In genomic region chr4:168076989-168077725, GRCh38 we compare ENCODE assay signal across 8 cellular contexts. TPM values are rescaled to one million over a fixed set of nuclear protein-coding genes. Genes with fewer than 3 reads are reported as not detected.
A peak's percentile ranks its signal among the peaks of the same experiment; 100 is the strongest.
DNase-seq lines count a peak whose midpoint lies in the region; ATAC-seq, FAIRE-seq and TF ChIP-seq lines count a peak whose summit lies in the region.

No MANE protein-coding gene starts in this region.

- H4K20me1 ChIP-seq in neural cell (ENCODE audit: insufficient read depth): no peaks in the 10 kb centered on the region

- H3K4me2 ChIP-seq in neural cell (ENCODE audit: low read length): no peak overlapping the region

- H3K27ac Mint-ChIP-seq in CD14-positive monocyte: no peak overlapping the region

- 15% methylated on average over 2 of the region's 2 CpGs for WGBS in esophagus squamous epithelium, 2 donors

- TF ChIP-seq CTCF in CD14-positive monocyte (IDR thresholded peaks at IDR 0.05) (peak; percentile 77), esophagus squamous epithelium (IDR thresholded peaks at IDR 0.05) (peak; percentile 39 to 80 (median 68)), neural cell (IDR thresholded peaks at IDR 0.05; ENCODE audit: poor library complexity, severe bottlenecking) (peak; percentile 90)

- H3K4me3 ChIP-seq in esophagus squamous epithelium (no peak overlapping the region), neural cell (ENCODE audit: low read length) (no peak overlapping the region)

- H3K36me3 Mint-ChIP-seq in CD14-positive monocyte: no peaks in the 10 kb centered on the region

- ATAC-seq in GM18861 (IDR thresholded peaks at IDR 0.05; ENCODE audit: unreplicated experiment): peak; percentile 90
- peak; percentile 91 for ATAC-seq in HG02973 (IDR thresholded peaks at IDR 0.05; ENCODE audit: unreplicated experiment)

- H3K27me3 Mint-ChIP-seq in CD14-positive monocyte (ENCODE audit: low read depth in 3 of 3): peaks cover 0 to under 1% (median 0%) of the 10 kb centered on the region in 3 donors

- no peaks in the 10 kb centered on the region for H3K79me2 ChIP-seq in neural cell (replicated peaks; ENCODE audit: insufficient read depth, low read length)

- no peak for DNase-seq in CD14-positive monocyte (ENCODE audit: low spot score)
- peak; percentile 30 for DNase-seq in NCI-H1694 treated with DMSO at 0.1 percent for 48 hours (lab: John Stamatoyannopoulos, UW)
- peak; percentile 68 for DNase-seq in activated CD4-positive, alpha-beta T cell treated with anti-CD3 and anti-CD28 coated beads for 48 hours
- no peak for DNase-seq in esophagus squamous epithelium (lab: John Stamatoyannopoulos, UW)
- no peak for DNase-seq in GM12892 (ENCODE audit: insufficient read length)

- intact Hi-C loops in CD14-positive monocyte (cut with micrococcal nuclease) (loop anchor here (5.0 to 10.0 kb wide), 2 partner anchors 1052 to 1055 kb away; no protein-coding TSS in a partner anchor), esophagus squamous epithelium (cut with DNase I) (no loop called here)

- H3K4me1 ChIP-seq in esophagus squamous epithelium: no peaks in the 10 kb centered on the region

- TF ChIP-seq POLR2A in esophagus squamous epithelium (IDR thresholded peaks at IDR 0.05) (no peak), GM12892 (IDR thresholded peaks at IDR 0.05; ENCODE audit: low read depth, low read length) (no peak)

- no peak overlapping the region for H2AFZ ChIP-seq in neural cell (ENCODE audit: low read depth, low read length)

- no peaks in the 10 kb centered on the region for H3K9me3 ChIP-seq in esophagus squamous epithelium
- no peaks in the 10 kb centered on the region for H3K9me3 ChIP-seq in neural cell (ENCODE audit: low read length)

- peak; percentile 92 for TF ChIP-seq RAD21 in neural cell (conservative IDR thresholded peaks at IDR 0.05)

- H3K27ac ChIP-seq in esophagus squamous epithelium (no peak overlapping the region), neural cell (ENCODE audit: low read length) (no peak overlapping the region)

- H3K9me3 Mint-ChIP-seq in CD14-positive monocyte: no peaks in the 10 kb centered on the region

- no peak overlapping the region for H3K4me3 Mint-ChIP-seq in CD14-positive monocyte

- no peaks in the 10 kb centered on the region for H3K36me3 ChIP-seq in esophagus squamous epithelium
- no peaks in the 10 kb centered on the region for H3K36me3 ChIP-seq in neural cell (ENCODE audit: insufficient read depth, low read length)

- H3K27me3 ChIP-seq in esophagus squamous epithelium (no peaks in the 10 kb centered on the region), neural cell (ENCODE audit: insufficient read depth, low read depth, low read length) (no peaks in the 10 kb centered on the region)

- no peaks in the 10 kb centered on the region for H3K9me2 ChIP-seq in neural cell (ENCODE audit: insufficient read depth, low read length)

- H3K4me1 Mint-ChIP-seq in CD14-positive monocyte: no peaks in the 10 kb centered on the region

- TF ChIP-seq EP300 in neural cell (conservative IDR thresholded peaks at IDR 0.05; ENCODE audit: poor library complexity, severe bottlenecking): no peak

- H3K9ac ChIP-seq in neural cell (ENCODE audit: low read length): no peak overlapping the region

- H3F3A ChIP-seq in neural cell (ENCODE audit: insufficient read depth, low read length, poor library complexity, severe bottlenecking): no peaks in the 10 kb centered on the region

- FAIRE-seq in GM12892 (lab: Jason Lieb, UNC): no peak

TF ChIP-seq in neural cell, 6 proteins besides CTCF, POLR2A, EP300 and RAD21:
- TF ChIP-seq REST (IDR thresholded peaks at IDR 0.05; ENCODE audit: borderline replicate concordance): no peak
- TF ChIP-seq SMC3 (conservative IDR thresholded peaks at IDR 0.05; ENCODE audit: poor library complexity): peak; percentile 88
- no peak for TF ChIP-seq POLR2AphosphoS5 (IDR thresholded peaks at IDR 0.05)
- TF ChIP-seq TAF1 (IDR thresholded peaks at IDR 0.05; ENCODE audit: low read depth): no peak
TF ChIP-seq in neural cell: peak in this region for 1.

RNA-seq across cellular contexts. Expression of gene ANXA10, which starts 15.2 kb away (rescaled TPM):
- polyA plus RNA-seq in CD14-positive monocyte (not detected), neural cell (not detected in 2 replicates)
- under 1 TPM in 2 of 4 donors, not detected in 2; 0.18 to 0.19 TPM for total RNA-seq in esophagus squamous epithelium
- not detected in 2 replicates for polyA minus RNA-seq in neural cell
- polyA plus RNA-seq in GM12892 (2012; ENCODE audit: missing spikeins): not detected

Comparison
In these comparisons a context has a peak if more than half of its experiments do, and no peak if none do; other contexts are left out.
1. DNase-seq: peak in NCI-H1694 treated with DMSO at 0.1 percent for 48 hours (single experiment) and activated CD4-positive, alpha-beta T cell treated with anti-CD3 and anti-CD28 coated beads for 48 hours (single experiment); none in CD14-positive monocyte (single experiment), esophagus squamous epithelium (single experiment) and GM12892 (single experiment).
2. Peak in every context shown above with its lines, with median percentiles within 50 percentile points of each other: CTCF ChIP-seq.